Comparison of ENCODE assay signal across 8 cellular contexts in genomic region chr14:50000215-50001145, GRCh38.
DNase-seq lines count a peak whose midpoint lies in the region; ATAC-seq and TF ChIP-seq lines count a peak whose summit lies in the region.

No MANE protein-coding gene starts in this region.

- H3K27ac Mint-ChIP-seq in progenitor cell of endocrine pancreas (peak overlapping the region; percentile 73), type B pancreatic cell (peak overlapping the region; percentile 98)

- H3K9me3 Mint-ChIP-seq in progenitor cell of endocrine pancreas (ENCODE audit: low read depth) = no peaks in the 10 kb centered on the region
- no peaks in the 10 kb centered on the region for H3K9me3 Mint-ChIP-seq in type B pancreatic cell

- peak overlapping the region; percentile 76 for H3K4me2 ChIP-seq in PC-3 (ENCODE audit: low read length)

- CTCF ChIA-PET in PC-3 (lab: Charles Lee) = interaction anchor here (0.6 to 2.0 kb wide), 11 partner anchors 28 to 138 kb away, joined by 3 to 18 read pairs (median 5); partner anchors contain the start of gene ARF6

- peak; percentile 58 for ATAC-seq in PC-3

- H3K4me1 Mint-ChIP-seq in progenitor cell of endocrine pancreas (ENCODE audit: low read depth) (peaks cover 42% of the 10 kb centered on the region), type B pancreatic cell (ENCODE audit: unreplicated experiment) (peaks cover 48% of the 10 kb centered on the region)

- no peaks in the 10 kb centered on the region for H3K27me3 ChIP-seq in PC-3 (ENCODE audit: low read length)

- no TSS peak for BruUV-seq in PC-3 (replicated peaks; lab: Mats Ljungman, UMichigan)

- peaks cover 23% of the 10 kb centered on the region for H3F3A ChIP-seq in PC-3 (ENCODE audit: low read length, unreplicated experiment)

- H3K27me3 Mint-ChIP-seq in progenitor cell of endocrine pancreas (peaks cover 18% of the 10 kb centered on the region), type B pancreatic cell (no peaks in the 10 kb centered on the region)

- H3K9me2 ChIP-seq in PC-3 (replicated peaks; ENCODE audit: low read length) = no peaks in the 10 kb centered on the region

- H3K4me1 ChIP-seq in PC-3 (ENCODE audit: insufficient read depth, low read length) = peaks cover 56% of the 10 kb centered on the region

- TF ChIP-seq POLR2A in GM19193 (IDR thresholded peaks at IDR 0.05; ENCODE audit: extremely low read depth, insufficient read depth, insufficient read length) = peak; percentile 69

- DNase-seq in A172 (ENCODE audit: low spot score) (peak; percentile 85), PC-3 (peak; percentile 92), fibroblast of the aortic adventitia (ENCODE audit: low read depth) (peak; percentile 91), progenitor cell of endocrine pancreas (ENCODE audit: low spot score, unreplicated experiment) (no peak), type B pancreatic cell (ENCODE audit: extremely low spot score, unreplicated experiment) (no peak), NCI-H1092 treated with DMSO at 0.1 percent for 48 hours (lab: John Stamatoyannopoulos, UW) (no peak)
- DNase-seq in activated T-helper 1 cell treated with anti-CD3 and anti-CD28 coated beads, Interleukin-2, amount 50 U/mL, for 16 hours (ENCODE audit: low read depth in 1 of 2, low spot score in 1 of 2) = peak; percentile 39 to 61

- peak overlapping the region; percentile 14 for H3K4me3 Mint-ChIP-seq in progenitor cell of endocrine pancreas (ENCODE audit: low read depth)
- peak overlapping the region; percentile 81 for H3K4me3 Mint-ChIP-seq in type B pancreatic cell

- H3K9me3 ChIP-seq in PC-3 (ENCODE audit: low read length) = no peaks in the 10 kb centered on the region

- no peak; the same call in 1 of the 2 replicates for TF ChIP-seq CTCF in PC-3 (conservative IDR thresholded peaks at IDR 0.05; ENCODE audit: low read depth, low read length)
- peak; percentile 21 for TF ChIP-seq CTCF in fibroblast of the aortic adventitia (IDR thresholded peaks at IDR 0.05; ENCODE audit: insufficient read depth, low read length)
- TF ChIP-seq CTCF in progenitor cell of endocrine pancreas (IDR thresholded peaks at IDR 0.05; ENCODE audit: unreplicated experiment) = no peak
- no peak for TF ChIP-seq CTCF in type B pancreatic cell (conservative IDR thresholded peaks at IDR 0.05)

- H4K20me1 ChIP-seq in PC-3 (ENCODE audit: low read length) = no peaks in the 10 kb centered on the region

- H3K36me3 ChIP-seq in PC-3 (ENCODE audit: low read depth, low read length) = no peaks in the 10 kb centered on the region

- H3K27ac ChIP-seq in PC-3 (ENCODE audit: low read length) = peak overlapping the region; percentile 97

- peaks cover 16% of the 10 kb centered on the region; the same call in 1 of the 2 replicates for H3K79me2 ChIP-seq in PC-3 (ENCODE audit: low read length)

- intact Hi-C loops in PC-3 (cut with micrococcal nuclease) = loop anchor here (1.0 to 2.0 kb wide), 10 partner anchors 24 to 138 kb away; no protein-coding TSS in a partner anchor

- H3K4me3 ChIP-seq in PC-3 (ENCODE audit: low read length) (peak overlapping the region; percentile 37; the same call in 1 of the 2 replicates), fibroblast of the aortic adventitia (ENCODE audit: low read depth, low read length) (peak overlapping the region; percentile 35)

- H3K9ac ChIP-seq in PC-3 (ENCODE audit: low read length) = peak overlapping the region; percentile 87

- H2AFZ ChIP-seq in PC-3 (ENCODE audit: low read length) = peak overlapping the region; percentile 46

- POLR2A ChIA-PET in PC-3 (lab: Charles Lee; ENCODE audit: unreplicated experiment) = interaction anchor here (0.5 to 2.7 kb wide), 16 partner anchors 9 to 142 kb away, joined by 3 to 28 read pairs (median 4); no protein-coding TSS in a partner anchor

- no peaks in the 10 kb centered on the region for H3K36me3 Mint-ChIP-seq in progenitor cell of endocrine pancreas (ENCODE audit: insufficient read depth)
- no peaks in the 10 kb centered on the region for H3K36me3 Mint-ChIP-seq in type B pancreatic cell

Comparison
In these comparisons a context has a peak if more than half of its experiments do, and no peak if none do; other contexts are left out.
1. DNase-seq: peak in A172 (single experiment), PC-3 (single experiment), activated T-helper 1 cell treated with anti-CD3 and anti-CD28 coated beads, Interleukin-2, amount 50 U/mL, for 16 hours (2 of 2) and fibroblast of the aortic adventitia (single experiment); none in progenitor cell of endocrine pancreas (single experiment), type B pancreatic cell (single experiment) and NCI-H1092 treated with DMSO at 0.1 percent for 48 hours (single experiment).